8 cellular contexts compared by ENCODE assay signal in the genomic region with DNA sequence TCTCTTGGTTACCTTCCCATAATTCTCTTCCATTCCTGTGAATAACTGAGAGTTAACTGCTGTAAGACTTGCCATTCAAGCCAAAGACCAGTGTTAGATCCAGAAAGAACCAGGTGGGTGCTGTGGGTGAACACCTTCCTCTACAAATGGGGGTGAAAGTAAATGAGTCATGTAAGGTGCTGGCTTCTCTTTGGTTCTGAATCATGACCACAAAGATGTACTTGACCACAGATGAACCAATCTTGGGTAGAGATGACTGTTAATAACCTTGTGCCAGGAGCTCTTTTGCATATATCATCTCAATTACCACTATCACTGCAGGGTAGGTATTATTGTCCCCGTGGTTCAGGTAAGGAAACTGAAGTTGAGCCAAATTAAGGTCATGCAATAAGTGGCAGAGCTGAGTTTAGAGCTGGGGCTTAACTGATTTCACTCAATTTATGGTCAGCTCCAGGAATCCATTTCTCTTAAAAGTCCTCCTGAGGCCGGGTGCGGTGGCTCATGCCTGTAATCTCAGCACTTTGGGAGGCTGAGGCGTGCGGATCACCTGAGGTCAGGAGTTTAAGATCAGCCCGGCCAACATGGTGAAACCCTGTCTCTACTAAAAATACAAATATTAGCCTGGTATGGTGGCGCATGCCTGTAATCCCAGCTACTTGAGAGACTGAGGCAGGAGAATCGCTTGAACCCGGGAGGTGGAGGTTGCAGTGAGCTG.
DNase-seq lines count a peak whose midpoint lies in the region; ATAC-seq and TF ChIP-seq lines count a peak whose summit lies in the region.

No MANE protein-coding gene starts in this region.

- no peaks in the 10 kb centered on the region for H3K4me1 ChIP-seq in gastrocnemius medialis

- H3K27me3 Mint-ChIP-seq in activated naive CD4-positive, alpha-beta T cell treated with anti-CD3 and anti-CD28 coated beads, Interleukin-2, amount 10 ng/mL, durations not matched to agents 7 days and 5 days, result peaks cover 6% of the 10 kb centered on the region
- H3K27me3 Mint-ChIP-seq in stimulated activated memory B cell treated with anti-CD40 and anti-IgM and Interleukin-4, amounts not matched to agents 10 μg/mL and 1 μg/mL and 100 μg/mL, for 72 hours, result no peaks in the 10 kb centered on the region

- intact Hi-C loops in gastrocnemius medialis (cut with DNase I; ENCODE audit: low total_unique reads) (no loop called here), sciatic nerve (cut with DNase I) (loop anchor here (5.0 kb wide), 1 partner anchor 1984 kb away; no protein-coding TSS in a partner anchor)

- in situ Hi-C loops in gastrocnemius medialis (cut with MboI; ENCODE audit: low sequenced_read_pairs in 4 of 4), result no loop called here

- no peaks in the 10 kb centered on the region for H3K36me3 ChIP-seq in gastrocnemius medialis

- H3K4me1 Mint-ChIP-seq in activated naive CD4-positive, alpha-beta T cell treated with anti-CD3 and anti-CD28 coated beads, Interleukin-2, amount 10 ng/mL, durations not matched to agents 7 days and 5 days, result peaks cover 27% of the 10 kb centered on the region
- H3K4me1 Mint-ChIP-seq in stimulated activated memory B cell treated with anti-CD40 and anti-IgM and Interleukin-4, amounts not matched to agents 10 μg/mL and 1 μg/mL and 100 μg/mL, for 72 hours, result peaks cover 49% of the 10 kb centered on the region

- CTCF ChIA-PET in activated naive CD4-positive, alpha-beta T cell treated with anti-CD3 and anti-CD28 coated beads, Interleukin-2, amount 10 ng/mL, durations not matched to agents 7 days and 5 days (lab: Charles Lee), result interaction anchor here (2.2 kb wide), 1 partner anchor 14 kb away, joined by 7 read pairs; no protein-coding TSS in a partner anchor

- H3K27me3 ChIP-seq in gastrocnemius medialis, result no peaks in the 10 kb centered on the region

- H3K4me3 ChIP-seq in gastrocnemius medialis, result no peak overlapping the region

- no peaks in the 10 kb centered on the region for H3K9me3 ChIP-seq in gastrocnemius medialis

- ATAC-seq in HG02642 (IDR thresholded peaks at IDR 0.05; ENCODE audit: poor library complexity, unreplicated experiment) (peak; percentile 93), gastrocnemius medialis (no peak), sciatic nerve (no peak)
- ATAC-seq in stimulated activated memory B cell treated with anti-CD40 and anti-IgM and Interleukin-4, amounts not matched to agents 10 μg/mL and 1 μg/mL and 100 μg/mL, for 72 hours, result peak; percentile 93

- peaks cover 7% of the 10 kb centered on the region for H3K9me3 Mint-ChIP-seq in activated naive CD4-positive, alpha-beta T cell treated with anti-CD3 and anti-CD28 coated beads, Interleukin-2, amount 10 ng/mL, durations not matched to agents 7 days and 5 days
- peaks cover 4% of the 10 kb centered on the region for H3K9me3 Mint-ChIP-seq in stimulated activated memory B cell treated with anti-CD40 and anti-IgM and Interleukin-4, amounts not matched to agents 10 μg/mL and 1 μg/mL and 100 μg/mL, for 72 hours

- H3K36me3 Mint-ChIP-seq in activated naive CD4-positive, alpha-beta T cell treated with anti-CD3 and anti-CD28 coated beads, Interleukin-2, amount 10 ng/mL, durations not matched to agents 7 days and 5 days, result peaks cover 4% of the 10 kb centered on the region
- H3K36me3 Mint-ChIP-seq in stimulated activated memory B cell treated with anti-CD40 and anti-IgM and Interleukin-4, amounts not matched to agents 10 μg/mL and 1 μg/mL and 100 μg/mL, for 72 hours, result peaks cover 5% of the 10 kb centered on the region

- no peak overlapping the region for H3K27ac Mint-ChIP-seq in activated naive CD4-positive, alpha-beta T cell treated with anti-CD3 and anti-CD28 coated beads, Interleukin-2, amount 10 ng/mL, durations not matched to agents 7 days and 5 days
- H3K27ac Mint-ChIP-seq in stimulated activated memory B cell treated with anti-CD40 and anti-IgM and Interleukin-4, amounts not matched to agents 10 μg/mL and 1 μg/mL and 100 μg/mL, for 72 hours, result peak overlapping the region; percentile 58

- peak; percentile 37 for DNase-seq in activated naive CD4-positive, alpha-beta T cell treated with Interleukin-2 at 50 U/mL for 16 hours
- no peak for DNase-seq in activated naive CD4-positive, alpha-beta T cell treated with anti-CD3 and anti-CD28 coated beads, Interleukin-2, amount 10 ng/mL, durations not matched to agents 7 days and 5 days
- DNase-seq in NCI-H2029 (lab: John Stamatoyannopoulos, UW) (peak; percentile 11), gastrocnemius medialis (no peak), sciatic nerve (ENCODE audit: low spot score) (no peak)
- DNase-seq in activated effector memory CD4-positive, alpha-beta T cell treated with anti-CD3 and anti-CD28 coated beads, Interleukin-2, amount 50 U/mL, for 16 hours, result no peak

- no peak overlapping the region for H3K4me3 Mint-ChIP-seq in activated naive CD4-positive, alpha-beta T cell treated with anti-CD3 and anti-CD28 coated beads, Interleukin-2, amount 10 ng/mL, durations not matched to agents 7 days and 5 days
- H3K4me3 Mint-ChIP-seq in stimulated activated memory B cell treated with anti-CD40 and anti-IgM and Interleukin-4, amounts not matched to agents 10 μg/mL and 1 μg/mL and 100 μg/mL, for 72 hours, result no peak overlapping the region

- TF ChIP-seq POLR2A in gastrocnemius medialis (IDR thresholded peaks at IDR 0.05), result no peak

- H3K27ac ChIP-seq in gastrocnemius medialis, result no peak overlapping the region

- TF ChIP-seq CTCF in gastrocnemius medialis (IDR thresholded peaks at IDR 0.05 in 4 of 5, conservative IDR thresholded peaks at IDR 0.05 in 1 of 5), result no peak

Comparison
In these comparisons a context has a peak if more than half of its experiments do, and no peak if none do; other contexts are left out.
1. DNase-seq: peak in activated naive CD4-positive, alpha-beta T cell treated with Interleukin-2 at 50 U/mL for 16 hours (single experiment) and NCI-H2029 (single experiment); none in activated naive CD4-positive, alpha-beta T cell treated with anti-CD3 and anti-CD28 coated beads, Interleukin-2, amount 10 ng/mL, durations not matched to agents 7 days and 5 days (single experiment), activated effector memory CD4-positive, alpha-beta T cell treated with anti-CD3 and anti-CD28 coated beads, Interleukin-2, amount 50 U/mL, for 16 hours (single experiment), gastrocnemius medialis (0 of 2) and sciatic nerve (single experiment).
2. ATAC-seq: peak in HG02642 (single experiment) and stimulated activated memory B cell treated with anti-CD40 and anti-IgM and Interleukin-4, amounts not matched to agents 10 μg/mL and 1 μg/mL and 100 μg/mL, for 72 hours (single experiment); none in gastrocnemius medialis (0 of 2) and sciatic nerve (single experiment).